In the genomic region with DNA sequence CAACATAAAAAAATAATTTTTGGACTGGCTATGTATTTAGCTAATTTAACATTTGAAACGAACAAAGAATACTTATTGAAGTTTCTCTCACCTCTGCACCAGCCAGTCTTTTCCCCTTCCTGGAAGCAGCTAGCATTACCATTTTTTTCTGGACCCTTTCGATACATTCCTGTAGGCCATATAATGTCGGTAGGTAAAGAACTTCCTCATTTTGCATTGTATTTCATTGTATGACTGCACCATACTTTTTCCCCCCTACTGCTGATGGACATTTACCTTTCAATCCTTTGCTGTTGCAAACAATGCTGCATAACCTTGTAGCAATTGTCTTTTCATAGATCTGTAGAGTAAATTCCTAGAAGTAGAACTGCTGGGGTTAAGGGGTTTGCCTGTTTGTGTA, we compare ENCODE assay signal across 16 cellular contexts.
"Had no signal": no experiment of that assay in that cellular context is flagged by ENCODE, and none has a peak within 500 bp of the region (broad histone marks: within the 10 kb centered on the region; RNA-seq: fewer than 3 reads in every experiment).

No MANE protein-coding gene starts in this region.

- H3K4me3 ChIP-seq: left ventricle myocardium inferior, lower lobe of right lung, suprapubic skin, tibial artery, upper lobe of right lung, vagina had no signal

- H3K27ac Mint-ChIP-seq: dendritic cell treated with granulocyte-macrophage colony-stimulating factor and Interleukin-4, amounts not matched to agents 40 ng/mL and 50 ng/mL, for 4 days; effector memory CD8-positive, alpha-beta T cell; memory B cell; natural killer cell treated with Interleukin-12 subunit alpha and Interleukin-12 subunit beta and Interleukin-15 and Interleukin-18, amount 100 ng/mL, for 72 hours had no signal

- ATAC-seq: effector memory CD8-positive, alpha-beta T cell; foreskin keratinocyte; lower lobe of right lung; natural killer cell treated with Interleukin-12 subunit alpha and Interleukin-12 subunit beta and Interleukin-15 and Interleukin-18, amount 100 ng/mL, for 72 hours; stimulated activated naive CD8-positive, alpha-beta T cell treated with anti-CD3 and anti-CD28 coated beads, Interleukin-15, Interleukin-2, amounts not matched to agents 100 U/mL and 50 U/mL, for 24 hours; upper lobe of right lung had no signal

- H3K27me3 ChIP-seq: foreskin keratinocyte, suprapubic skin, tibial artery, upper lobe of right lung, vagina had no signal

- H3K27me3 Mint-ChIP-seq: dendritic cell treated with granulocyte-macrophage colony-stimulating factor and Interleukin-4, amounts not matched to agents 40 ng/mL and 50 ng/mL, for 4 days; effector memory CD8-positive, alpha-beta T cell; memory B cell; natural killer cell treated with Interleukin-12 subunit alpha and Interleukin-12 subunit beta and Interleukin-15 and Interleukin-18, amount 100 ng/mL, for 72 hours had no signal

- H3K36me3 ChIP-seq: left ventricle myocardium inferior, lower lobe of right lung, suprapubic skin, tibial artery, upper lobe of right lung, vagina had no signal

- DNase-seq: effector memory CD8-positive, alpha-beta T cell; foreskin keratinocyte; immature natural killer cell; left ventricle myocardium inferior; lower lobe of right lung; small intestine; stimulated activated CD4-positive, alpha-beta T cell treated with anti-CD3 and anti-CD28 coated beads, Interleukin-12 subunit alpha, Interleukin-12 subunit beta, amount 100 ng/mL, for 4 hours; stimulated activated naive CD8-positive, alpha-beta T cell treated with anti-CD3 and anti-CD28 coated beads, Interleukin-15, Interleukin-2, amounts not matched to agents 100 U/mL and 50 U/mL, for 24 hours; tibial artery had no signal

- H3K9me3 ChIP-seq: left ventricle myocardium inferior, lower lobe of right lung, suprapubic skin, tibial artery, upper lobe of right lung, vagina had no signal

- H3K9me3 Mint-ChIP-seq: dendritic cell treated with granulocyte-macrophage colony-stimulating factor and Interleukin-4, amounts not matched to agents 40 ng/mL and 50 ng/mL, for 4 days; effector memory CD8-positive, alpha-beta T cell; immature natural killer cell; natural killer cell treated with Interleukin-12 subunit alpha and Interleukin-12 subunit beta and Interleukin-15 and Interleukin-18, amount 100 ng/mL, for 72 hours had no signal

- H3K4me1 ChIP-seq: foreskin keratinocyte, lower lobe of right lung, upper lobe of right lung had no signal

- H3K27ac ChIP-seq: foreskin keratinocyte, left ventricle myocardium inferior, lower lobe of right lung, suprapubic skin, tibial artery, upper lobe of right lung, vagina had no signal

- H3K4me3 Mint-ChIP-seq: dendritic cell treated with granulocyte-macrophage colony-stimulating factor and Interleukin-4, amounts not matched to agents 40 ng/mL and 50 ng/mL, for 4 days; effector memory CD8-positive, alpha-beta T cell; immature natural killer cell; memory B cell; mesothelial cell of epicardium; natural killer cell treated with Interleukin-12 subunit alpha and Interleukin-12 subunit beta and Interleukin-15 and Interleukin-18, amount 100 ng/mL, for 72 hours had no signal
